ENCODE assay signal across 8 cellular contexts in the genomic region with DNA sequence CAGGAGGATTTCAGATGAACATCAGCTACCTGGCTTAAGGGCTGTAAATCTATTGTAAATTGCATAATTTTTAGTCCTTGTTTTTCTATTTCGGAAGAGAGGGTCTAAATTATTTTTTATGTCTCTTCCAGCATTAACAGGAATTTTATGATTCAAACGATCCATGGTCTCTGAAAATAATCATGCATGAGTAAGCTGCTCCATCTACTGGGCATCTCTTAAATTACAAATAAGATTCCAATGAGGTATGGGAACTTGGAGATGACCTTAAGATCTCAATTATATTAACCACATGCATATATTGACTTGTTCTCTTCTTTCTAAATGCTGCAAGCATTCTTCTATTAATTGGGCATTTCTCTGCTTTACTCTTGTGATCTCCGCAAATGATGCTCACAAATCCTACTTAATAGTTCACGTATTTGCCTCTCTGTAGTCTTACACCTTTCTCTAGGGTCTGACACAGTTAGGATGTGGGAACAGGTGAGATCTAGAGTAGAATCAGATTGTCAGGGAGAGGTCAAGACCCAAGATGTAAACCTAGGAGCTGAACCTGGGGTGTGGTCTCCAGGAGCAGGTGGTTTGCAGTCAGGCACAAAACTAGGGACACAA.
A peak's percentile ranks its signal among the peaks of the same experiment; 100 is the strongest.
DNase-seq lines count a peak whose midpoint lies in the region; ATAC-seq and TF ChIP-seq lines count a peak whose summit lies in the region.
"Had no signal": no experiment of that assay in that cellular context is flagged by ENCODE, and none has a peak within 500 bp of the region (broad histone marks: within the 10 kb centered on the region; RNA-seq: fewer than 3 reads in every experiment).

No MANE protein-coding gene starts in this region.

- no peak for ATAC-seq in GM21786 (IDR thresholded peaks at IDR 0.05; ENCODE audit: unreplicated experiment)

- H3K4me3 Mint-ChIP-seq in chondrocyte (ENCODE audit: unreplicated experiment), result no peak overlapping the region

- no peak overlapping the region for H3K4me3 ChIP-seq in HFF-Myc (replicated peaks; ENCODE audit: low read depth, low read length)
- H3K4me3 ChIP-seq: skin epidermis had no signal

- peaks cover 39% of the 10 kb centered on the region for H3K4me1 Mint-ChIP-seq in chondrocyte (ENCODE audit: low read depth)

- no peaks in the 10 kb centered on the region for H3K9me3 Mint-ChIP-seq in chondrocyte (ENCODE audit: low read depth)

- no peaks in the 10 kb centered on the region for H3K27me3 Mint-ChIP-seq in chondrocyte (ENCODE audit: low read depth)

- DNase-seq in GM10248 (ENCODE audit: extremely low spot score), result peak; percentile 13
- DNase-seq in HFF-Myc (ENCODE audit: extremely low read depth, low read depth), result peak; percentile 37
- peak; percentile 12 for DNase-seq in NCI-H226
- no peak for DNase-seq in chondrocyte (ENCODE audit: low spot score)
- DNase-seq in medulla oblongata (ENCODE audit: extremely low spot score), result peak; percentile 76
- no peak for DNase-seq in activated CD4-positive, alpha-beta T cell treated with anti-CD3 and anti-CD28 coated beads, Interleukin-2, amount 50 U/mL, for 4 hours

- H3K36me3 Mint-ChIP-seq in chondrocyte (ENCODE audit: low read depth), result no peaks in the 10 kb centered on the region

- CTCF ChIA-PET in GM10248 (lab: Yijun Ruan, JAX), result interaction anchor here (0.8 to 5.9 kb wide), 23 partner anchors 8 to 288 kb away, joined by 3 to 77 read pairs (median 5); a partner anchor contains a TSS

- TF ChIP-seq CTCF in GM10248 (IDR thresholded peaks at IDR 0.05; ENCODE audit: control extremely low read depth, extremely low read depth, low read depth, missing control alignments), result peak; percentile 61
- TF ChIP-seq CTCF in HFF-Myc (IDR thresholded peaks at IDR 0.05; ENCODE audit: low read depth, low read length, missing control alignments), result peak; percentile 47
- peak; percentile 92 for TF ChIP-seq CTCF in chondrocyte (IDR thresholded peaks at IDR 0.05)

- POLR2A ChIA-PET in GM10248 (lab: Yijun Ruan, JAX), result no interaction called here

- no peak overlapping the region for H3K27ac Mint-ChIP-seq in chondrocyte (ENCODE audit: unreplicated experiment)

Comparison
In these comparisons a context has a peak if more than half of its experiments do, and no peak if none do; other contexts are left out.
1. DNase-seq: peak in GM10248 (single experiment), HFF-Myc (single experiment), NCI-H226 (single experiment) and medulla oblongata (single experiment); none in chondrocyte (single experiment) and activated CD4-positive, alpha-beta T cell treated with anti-CD3 and anti-CD28 coated beads, Interleukin-2, amount 50 U/mL, for 4 hours (0 of 2).
2. Peak in every context shown above with its lines, with median percentiles within 50 percentile points of each other: CTCF ChIP-seq.